In genomic region chr10:6200588-6201510, GRCh38 we compare ENCODE assay signal across 8 cellular contexts. TPM values are rescaled to one million over a fixed set of nuclear protein-coding genes. Genes with fewer than 3 reads are reported as not detected.
DNase-seq lines count a peak whose midpoint lies in the region; ATAC-seq, FAIRE-seq and TF ChIP-seq lines count a peak whose summit lies in the region.

No MANE protein-coding gene starts in this region.

- H2AFZ ChIP-seq in H1 (ENCODE audit: low read length): no peak overlapping the region

- H2AK5ac ChIP-seq in H1 (ENCODE audit: low read depth, low read length): no peak overlapping the region

- H3K9ac ChIP-seq in H1 (replicated peaks in 1 of 4; ENCODE audit: extremely low read depth in 1 of 4, low read depth in 3 of 4, low read length in 3 of 4): no peak overlapping the region

- CTCF ChIA-PET in BJ (lab: Yijun Ruan, JAX) (interaction anchor here (1.4 to 7.9 kb wide), 5 partner anchors 13 to 208 kb away, joined by 4 to 228 read pairs (median 14); no protein-coding TSS in a partner anchor), HEK293T (lab: Yijun Ruan, JAX) (interaction anchor here (0.6 to 2.6 kb wide), 5 partner anchors 57 to 201 kb away, joined by 3 to 37 read pairs (median 3); no protein-coding TSS in a partner anchor), H1 (lab: Charles Lee; ENCODE audit: partially characterized antibody) (interaction anchor here (0.6 to 5.2 kb wide), 11 partner anchors 10 to 208 kb away, joined by 3 to 27 read pairs (median 4); no protein-coding TSS in a partner anchor)

- FAIRE-seq in H1 (lab: Jason Lieb, UNC): no peak

- H3K23ac ChIP-seq in H1 (ENCODE audit: insufficient read length): no peak overlapping the region

- no peak overlapping the region for H4K91ac ChIP-seq in H1 (replicated peaks; ENCODE audit: insufficient read length, low read length)

- DNase-seq in BJ (ENCODE audit: low read depth) (no peak), HEK293T (ENCODE audit: extremely low spot score) (peak; percentile 39), H1 (ENCODE audit: low read depth in 1 of 2, low spot score in 2 of 2) (peak in 1 of 2 experiments; percentile 62), myocyte (ENCODE audit: low read depth) (peak; percentile 46), upper lobe of left lung (peak; percentile 64 to 89), cerebellum (ENCODE audit: low spot score) (no peak)
- peak; percentile 85 for DNase-seq in activated CD4-positive, alpha-beta T cell treated with anti-CD3 and anti-CD28 coated beads, Interleukin-2, amount 10 ng/mL, durations not matched to agents 24 days and 14 days

- H3K56ac ChIP-seq in H1 (replicated peaks; ENCODE audit: insufficient read length, low read depth, low read length): no peak overlapping the region

- peaks cover 42% of the 10 kb centered on the region for H3K4me1 Mint-ChIP-seq in activated CD4-positive, alpha-beta T cell treated with anti-CD3 and anti-CD28 coated beads, Interleukin-2, amount 10 ng/mL, durations not matched to agents 24 days and 14 days

- TF ChIP-seq EP300 in H1 (IDR thresholded peaks at IDR 0.05; ENCODE audit: borderline replicate concordance in 1 of 2, low read depth in 2 of 2, low read length in 2 of 2) (no peak), upper lobe of left lung (IDR thresholded peaks at IDR 0.05) (no peak)

- H3K9me3 Mint-ChIP-seq in activated CD4-positive, alpha-beta T cell treated with anti-CD3 and anti-CD28 coated beads, Interleukin-2, amount 10 ng/mL, durations not matched to agents 24 days and 14 days: no peaks in the 10 kb centered on the region

- peaks cover 11 to 23% of the 10 kb centered on the region in 2 experiments for H4K20me1 ChIP-seq in H1 (replicated peaks in 1 of 2; ENCODE audit: control insufficient read depth in 1 of 2, insufficient read depth in 2 of 2, low read length in 2 of 2)

- H3K4me1 ChIP-seq in H1 (replicated peaks in 1 of 4; ENCODE audit: control insufficient read depth in 3 of 4, insufficient read depth in 4 of 4, low read length in 3 of 4) (peaks cover 3 to 10% (median 7%) of the 10 kb centered on the region in 4 experiments), upper lobe of left lung (peaks cover 45 to 61% (median 56%) of the 10 kb centered on the region in 4 donors)

- ATAC-seq in upper lobe of left lung (ENCODE audit: low FRiP score in 2 of 2) (no peak), GM21825 (IDR thresholded peaks at IDR 0.05; ENCODE audit: unreplicated experiment) (no peak)

- no peak for TF ChIP-seq POLR2A in H1 (IDR thresholded peaks at IDR 0.05; ENCODE audit: control extremely low read depth in 1 of 2, low read depth in 2 of 2, low read length in 2 of 2)
- peak in 2 of 4 donors; percentile 16 to 70 for TF ChIP-seq POLR2A in upper lobe of left lung (IDR thresholded peaks at IDR 0.05)

- H3K4me3 ChIP-seq in BJ (ENCODE audit: low read depth, low read length): peak overlapping the region; percentile 43
- peak overlapping the region; percentile 19 to 92 (median 39) for H3K4me3 ChIP-seq in H1 (ENCODE audit: extremely low read depth in 1 of 4, insufficient read depth in 2 of 4, low read depth in 3 of 4, low read length in 4 of 4)
- H3K4me3 ChIP-seq in upper lobe of left lung: peak overlapping the region; percentile 40 to 98 (median 96)

- no peak overlapping the region for H3K4ac ChIP-seq in H1 (replicated peaks; ENCODE audit: insufficient read length, low read depth, low read length)

- no peak for TF ChIP-seq RAD21 in H1 (IDR thresholded peaks at IDR 0.05 in 1 of 2, conservative IDR thresholded peaks at IDR 0.05 in 1 of 2; ENCODE audit: low read depth in 2 of 2, low read length in 2 of 2)

- H2BK15ac ChIP-seq in H1 (ENCODE audit: low read length): no peak overlapping the region

- H3K27me3 ChIP-seq in BJ (ENCODE audit: control insufficient read depth, insufficient read depth, low read length) (no peaks in the 10 kb centered on the region), H1 (replicated peaks in 1 of 4; ENCODE audit: control insufficient read depth in 3 of 4, extremely low read depth in 1 of 4, insufficient read depth in 3 of 4, low read length in 3 of 4) (peaks cover 19 to 37% (median 33%) of the 10 kb centered on the region in 4 experiments; a peak in 6 of 7 replicates), upper lobe of left lung (no peaks in the 10 kb centered on the region)

- H2BK20ac ChIP-seq in H1 (ENCODE audit: low read length): no peak overlapping the region

- TF ChIP-seq CTCF in BJ (IDR thresholded peaks at IDR 0.05; ENCODE audit: insufficient read depth, low read depth, low read length) (no peak), H1 (IDR thresholded peaks at IDR 0.05; ENCODE audit: control extremely low read depth in 1 of 3, insufficient read depth in 1 of 3, low read depth in 1 of 3, low read length in 3 of 3) (no peak), upper lobe of left lung (IDR thresholded peaks at IDR 0.05) (no peak)

- H3K79me2 ChIP-seq in H1 (ENCODE audit: control insufficient read depth in 1 of 2, insufficient read depth in 2 of 2, low read length in 2 of 2): peaks cover 0 to 18% of the 10 kb centered on the region in 2 experiments; a peak in 3 of 4 replicates

- no peak overlapping the region for H2BK5ac ChIP-seq in H1 (ENCODE audit: low read depth, low read length)

- H4K5ac ChIP-seq in H1 (ENCODE audit: insufficient read length, low read depth, low read length): no peak overlapping the region

- WGBS in H1 (ENCODE audit: extremely low coverage in 1 of 2, insufficient coverage in 1 of 2, insufficient read length in 1 of 2, insufficient replicate concordance in 2 of 2, low coverage in 1 of 2, low lambda C conversion rate in 2 of 2, missing lambda C conversion rate in 1 of 2), 2 experiments: 5% methylated on average over 39 of the region's 64 CpGs; no CpG with 5 or more reads in 1 of the 2 experiments
- 0 to 3% methylated on average over 21 to 36 of the region's 64 CpGs for WGBS in upper lobe of left lung, 2 donors

- H3K27ac ChIP-seq in H1 (ENCODE audit: low read depth, low read length) (no peak overlapping the region), upper lobe of left lung (peak overlapping the region; percentile 94 to 97 (median 96))

- no peak overlapping the region for H3K14ac ChIP-seq in H1 (ENCODE audit: insufficient read length)

- H4K8ac ChIP-seq in H1 (ENCODE audit: extremely low read depth, insufficient read depth, low read length): peak overlapping the region; percentile 12; the same call in 1 of the 2 replicates

- H3K18ac ChIP-seq in H1 (ENCODE audit: extremely low read depth, low read length): no peak overlapping the region; the same call in 1 of the 2 replicates

- no peak overlapping the region for H2BK12ac ChIP-seq in H1 (ENCODE audit: low read depth, low read length)

- H3K36me3 ChIP-seq in BJ (ENCODE audit: control insufficient read depth, insufficient read depth, low read length) (no peaks in the 10 kb centered on the region; the same call in 1 of the 2 replicates), H1 (ENCODE audit: control insufficient read depth in 2 of 4, insufficient read depth in 4 of 4, low read length in 3 of 4) (no peaks in the 10 kb centered on the region), upper lobe of left lung (no peaks in the 10 kb centered on the region)

- H3K9me3 ChIP-seq in H1 (ENCODE audit: insufficient read depth in 2 of 2, low read depth in 1 of 2, low read length in 1 of 2): no peaks in the 10 kb centered on the region
- no peaks in the 10 kb centered on the region for H3K9me3 ChIP-seq in upper lobe of left lung

- H3K27ac Mint-ChIP-seq in activated CD4-positive, alpha-beta T cell treated with anti-CD3 and anti-CD28 coated beads, Interleukin-2, amount 10 ng/mL, durations not matched to agents 24 days and 14 days: peak overlapping the region; percentile 92

- POLR2A ChIA-PET in BJ (lab: Charles Lee) (interaction anchor here (0.6 to 0.7 kb wide), 2 partner anchors 72 to 521 kb away, joined by 3 read pairs; no protein-coding TSS in a partner anchor), HEK293T (lab: Yijun Ruan, JAX) (interaction anchor here (0.6 kb wide), 1 partner anchor 74 kb away, joined by 3 read pairs; no protein-coding TSS in a partner anchor), H1 (lab: Charles Lee; ENCODE audit: partially characterized antibody) (interaction anchor here (0.8 to 3.3 kb wide), 7 partner anchors 10 to 224 kb away, joined by 3 to 15 read pairs (median 8); partner anchors contain the start of gene IL15RA)

- H3K23me2 ChIP-seq in H1 (ENCODE audit: low read depth, low read length): peaks cover 22% of the 10 kb centered on the region

- H3K27me3 Mint-ChIP-seq in activated CD4-positive, alpha-beta T cell treated with anti-CD3 and anti-CD28 coated beads, Interleukin-2, amount 10 ng/mL, durations not matched to agents 24 days and 14 days: no peaks in the 10 kb centered on the region

- no peak overlapping the region for H2BK120ac ChIP-seq in H1 (replicated peaks; ENCODE audit: low read depth, low read length)

- H3K4me3 Mint-ChIP-seq in activated CD4-positive, alpha-beta T cell treated with anti-CD3 and anti-CD28 coated beads, Interleukin-2, amount 10 ng/mL, durations not matched to agents 24 days and 14 days: peak overlapping the region; percentile 86

- peaks cover 21% of the 10 kb centered on the region for H3K36me3 Mint-ChIP-seq in activated CD4-positive, alpha-beta T cell treated with anti-CD3 and anti-CD28 coated beads, Interleukin-2, amount 10 ng/mL, durations not matched to agents 24 days and 14 days (ENCODE audit: low read depth)

- intact Hi-C loops in activated CD4-positive, alpha-beta T cell treated with anti-CD3 and anti-CD28 coated beads, Interleukin-2, amount 10 ng/mL, durations not matched to agents 24 days and 14 days (cut with micrococcal nuclease): loop anchor here (1.0 to 5.0 kb wide), 7 partner anchors 14 to 466 kb away; partner anchors contain the start of gene PRKCQ

- peak overlapping the region; percentile 81 to 100 for H3K4me2 ChIP-seq in H1 (ENCODE audit: insufficient read depth in 1 of 2, low read depth in 2 of 2, low read length in 2 of 2)

- H3K79me1 ChIP-seq in H1 (ENCODE audit: low read depth, low read length): peaks cover 2% of the 10 kb centered on the region; the same call in 1 of the 2 replicates

RNA-seq across cellular contexts. Expression of gene PFKFB3, which starts 1.9 kb away (rescaled TPM):
- polyA plus RNA-seq in BJ (2011; rRNA removed) (15.6 and 30.7 TPM in 2 replicates), H1 (2011; rRNA removed) (15.6 and 27.5 TPM in 2 replicates)
- 14.9 and 17.9 TPM in 2 replicates for polyA minus RNA-seq in BJ (2011; rRNA and poly(A)+ RNA removed)
- 108 TPM in 2 replicates for total RNA-seq in activated CD4-positive, alpha-beta T cell treated with anti-CD3 and anti-CD28 coated beads, Interleukin-2, amount 10 ng/mL, durations not matched to agents 24 days and 14 days
- total RNA-seq in H1 (2021; fragmentation: NEBNext Ultra II Directional; extraction: Animal tissue kit (Norgen Biotek cat#: 25700)): 27.3 and 32.0 TPM in 2 replicates
- polyA plus RNA-seq in H1 (2011; cell fraction: cytosol; rRNA removed): 16.8 TPM
- 47.6 TPM for polyA plus RNA-seq in H1 (2011; cell fraction: nucleus; rRNA removed)
- polyA plus RNA-seq in H1 (2012, experiment 1 of 2): 18.4 to 25.7 TPM (median 22.3 TPM) in 4 replicates
- 11.8 TPM for polyA plus RNA-seq in H1 (2012, experiment 2 of 2)
- polyA plus RNA-seq in H1 (2013, experiment 1 of 2): 11.7 TPM
- polyA plus RNA-seq in H1 (2013, experiment 2 of 2): 11.3 TPM
- polyA minus RNA-seq in H1 (2011; rRNA and poly(A)+ RNA removed): 28.8 and 34.1 TPM in 2 replicates
- 15.3 TPM for polyA minus RNA-seq in H1 (2011; cell fraction: cytosol; rRNA and poly(A)+ RNA removed)
- polyA minus RNA-seq in H1 (2011; cell fraction: nucleus; rRNA and poly(A)+ RNA removed): 55.3 TPM
- total RNA-seq in myocyte (8.3 and 12.4 TPM in 2 replicates), upper lobe of left lung (100 to 1,000 TPM in 1 of 6 donors, 10 to 100 TPM in 5; 48.2 to 236 (median 83.5) TPM), cerebellum (27.0 TPM)
- polyA plus RNA-seq in myocyte (2012): 24.2 TPM

Comparison
In these comparisons a context has a peak if more than half of its experiments do, and no peak if none do; other contexts are left out.
1. DNase-seq: peak in HEK293T (single experiment), activated CD4-positive, alpha-beta T cell treated with anti-CD3 and anti-CD28 coated beads, Interleukin-2, amount 10 ng/mL, durations not matched to agents 24 days and 14 days (single experiment), myocyte (single experiment) and upper lobe of left lung (2 of 2); none in BJ (single experiment) and cerebellum (single experiment).
2. H3K4me3 ChIP-seq: peak in every context shown above with its lines; median percentile 96 in upper lobe of left lung; 43 in BJ; 39 in H1.